In the genomic region with DNA sequence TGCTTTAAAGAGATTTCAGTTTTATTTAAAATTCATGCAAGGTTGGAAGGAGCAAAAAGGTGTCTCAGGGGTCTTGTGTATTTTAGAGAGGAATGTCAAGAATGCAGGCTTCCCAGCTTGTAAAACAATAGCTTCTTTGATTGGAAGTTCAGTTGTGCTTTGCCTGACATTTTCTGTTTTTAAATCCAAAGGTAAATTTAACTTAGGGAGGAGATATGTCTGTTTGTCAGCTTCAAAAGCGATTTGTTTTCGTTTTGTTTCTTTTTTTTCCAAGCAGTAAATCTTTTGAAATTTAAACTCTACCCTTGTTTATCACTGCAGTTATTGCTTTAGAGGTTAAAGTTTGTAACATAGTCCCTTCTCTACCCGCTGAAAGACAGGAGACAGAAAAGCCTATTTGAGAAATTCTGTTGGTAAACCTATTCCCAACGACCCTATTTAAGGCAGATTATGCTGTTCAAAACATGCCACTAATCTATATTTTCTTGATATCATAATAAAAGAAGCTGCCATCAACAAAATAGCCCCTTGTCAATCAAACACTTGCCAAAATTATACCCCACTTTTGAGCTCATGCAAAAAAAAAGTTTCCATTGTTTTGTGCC, we compare ENCODE assay signal across 16 cellular contexts.
DNase-seq lines count a peak whose midpoint lies in the region; ATAC-seq, FAIRE-seq and TF ChIP-seq lines count a peak whose summit lies in the region.
"Had no signal": no experiment of that assay in that cellular context is flagged by ENCODE, and none has a peak within 500 bp of the region (broad histone marks: within the 10 kb centered on the region; RNA-seq: fewer than 3 reads in every experiment).

No MANE protein-coding gene starts in this region.

- dilution Hi-C loops in keratinocyte (cut with MboI; ENCODE audit: extremely low pct_ligation_motif_present, low sequenced_read_pairs), result no loop called here

- no peak for TF ChIP-seq POLR2A in HCT116 (IDR thresholded peaks at IDR 0.05; ENCODE audit: borderline replicate concordance, extremely low read depth, insufficient read depth, insufficient read length)

- TF ChIP-seq CTCF in HCT116 (IDR thresholded peaks at IDR 0.05 in 2 of 3, conservative IDR thresholded peaks at IDR 0.05 in 1 of 3; ENCODE audit: borderline replicate concordance in 1 of 3, insufficient read depth in 1 of 3, low read depth in 2 of 3, low read length in 2 of 3) (no peak), keratinocyte (optimal IDR thresholded peaks at IDR 0.05 in 1 of 3, IDR thresholded peaks at IDR 0.05 in 1 of 3, conservative IDR thresholded peaks at IDR 0.05 in 1 of 3; ENCODE audit: extremely low read depth in 1 of 3, insufficient read depth in 2 of 3, low read length in 3 of 3) (no peak), smooth muscle cell (IDR thresholded peaks at IDR 0.05; ENCODE audit: borderline replicate concordance, insufficient read depth, poor library complexity, severe bottlenecking) (no peak)

- peak overlapping the region; percentile 81 for H2AFZ ChIP-seq in HCT116 (ENCODE audit: low read depth, low read length, poor library complexity, severe bottlenecking)
- H2AFZ ChIP-seq in keratinocyte (ENCODE audit: control insufficient read depth, low read length), result peak overlapping the region; percentile 30
- peak overlapping the region; percentile 28 for H2AFZ ChIP-seq in smooth muscle cell (ENCODE audit: low read depth)

- H3K9me3 ChIP-seq in HCT116 (ENCODE audit: control insufficient read depth in 1 of 2, insufficient read depth in 1 of 2, low read depth in 1 of 2, low read length in 2 of 2), result no peaks in the 10 kb centered on the region
- H3K9me3 ChIP-seq in SJSA1 (replicated peaks), result no peaks in the 10 kb centered on the region
- H3K9me3 ChIP-seq in keratinocyte (ENCODE audit: control insufficient read depth, low read depth, low read length), result no peaks in the 10 kb centered on the region
- no peaks in the 10 kb centered on the region for H3K9me3 ChIP-seq in smooth muscle cell (replicated peaks; ENCODE audit: low read depth)
- H3K9me3 ChIP-seq: BE2C, upper lobe of left lung had no signal

- H3K27ac ChIP-seq in HCT116 (ENCODE audit: low read depth, low read length) (peak overlapping the region; percentile 87), SJSA1 (peak overlapping the region; percentile 46), keratinocyte (ENCODE audit: control insufficient read depth, insufficient read depth, low read length) (no peak overlapping the region), smooth muscle cell (ENCODE audit: low read depth) (no peak overlapping the region)
- H3K27ac ChIP-seq: upper lobe of left lung had no signal

- no peak for TF ChIP-seq RAD21 in HCT116 (IDR thresholded peaks at IDR 0.05; ENCODE audit: low read depth)

- H3K4me3 ChIP-seq in HCT116 (replicated peaks in 1 of 2; ENCODE audit: low read depth in 1 of 2, low read length in 2 of 2), result peak overlapping the region in 1 of 2 experiments; percentile 22; a peak in 2 of 4 replicates
- H3K4me3 ChIP-seq in SJSA1, result no peak overlapping the region
- no peak overlapping the region for H3K4me3 ChIP-seq in keratinocyte (ENCODE audit: control insufficient read depth in 2 of 3, extremely low read depth in 1 of 3, insufficient read depth in 2 of 3, low read depth in 1 of 3, low read length in 3 of 3)
- H3K4me3 ChIP-seq in smooth muscle cell, result no peak overlapping the region
- H3K4me3 ChIP-seq: lung, upper lobe of left lung had no signal

- ATAC-seq in HCT116 (peak; percentile 51; the same call in 1 of the 2 replicates), GM21723 (IDR thresholded peaks at IDR 0.05; ENCODE audit: unreplicated experiment) (no peak)
- ATAC-seq: stimulated activated effector memory CD8-positive, alpha-beta T cell treated with anti-CD3 and anti-CD28 coated beads, Interleukin-12 subunit alpha, Interleukin-12 subunit beta, amount 100 ng/mL, for 72 hours had no signal

- H3K27me3 ChIP-seq in HCT116 (ENCODE audit: insufficient read depth, low read length) (no peaks in the 10 kb centered on the region), SJSA1 (replicated peaks) (no peaks in the 10 kb centered on the region), keratinocyte (ENCODE audit: control insufficient read depth, extremely low read depth, insufficient read depth, low read length) (no peaks in the 10 kb centered on the region), smooth muscle cell (ENCODE audit: low read depth) (no peaks in the 10 kb centered on the region)
- H3K27me3 ChIP-seq: BE2C, upper lobe of left lung had no signal

- no peak for FAIRE-seq in keratinocyte (lab: Jason Lieb, UNC)

- H3K9me1 ChIP-seq in keratinocyte (ENCODE audit: control insufficient read depth, extremely low read depth, insufficient read depth, low read length), result no peaks in the 10 kb centered on the region

- H3K79me2 ChIP-seq in HCT116 (ENCODE audit: insufficient read depth, low read length), result peaks cover 33% of the 10 kb centered on the region
- H3K79me2 ChIP-seq in keratinocyte (ENCODE audit: control insufficient read depth, insufficient read depth, low read length), result no peaks in the 10 kb centered on the region
- H3K79me2 ChIP-seq in smooth muscle cell (ENCODE audit: low read depth), result no peaks in the 10 kb centered on the region

- no peaks in the 10 kb centered on the region for H3K9me2 ChIP-seq in HCT116 (ENCODE audit: insufficient read depth)

- H4K20me1 ChIP-seq in HCT116 (ENCODE audit: insufficient read depth), result no peaks in the 10 kb centered on the region
- H4K20me1 ChIP-seq in keratinocyte (ENCODE audit: control insufficient read depth, extremely low read depth, insufficient read depth, low read length), result no peaks in the 10 kb centered on the region
- H4K20me1 ChIP-seq in smooth muscle cell (ENCODE audit: low read depth), result no peaks in the 10 kb centered on the region

- H3F3A ChIP-seq in smooth muscle cell (ENCODE audit: low read depth), result no peaks in the 10 kb centered on the region

- POLR2A ChIA-PET in HCT116 (lab: Charles Lee), result interaction anchor here (1.4 kb wide), 2 partner anchors 41 to 42 kb away, joined by 3 to 4 read pairs; no protein-coding TSS in a partner anchor

- H3K9ac ChIP-seq in HCT116 (ENCODE audit: low read length) (peak overlapping the region; percentile 57), keratinocyte (ENCODE audit: control insufficient read depth, extremely low read depth, insufficient read depth, low read length) (no peak overlapping the region), smooth muscle cell (ENCODE audit: low read depth) (no peak overlapping the region)

- CTCF ChIA-PET in HCT116 (lab: Charles Lee), result interaction anchor here (1.0 kb wide), 1 partner anchor 9 kb away, joined by 3 read pairs; no protein-coding TSS in a partner anchor

- intact Hi-C loops in HCT116 (cut with micrococcal nuclease), result no loop called here

- BruUV-seq in HCT116 (replicated peaks; lab: Mats Ljungman, UMichigan), result no TSS peak

- RAD21 ChIA-PET in HCT116 (lab: Charles Lee; ENCODE audit: low non-redundant PET in 1 of 2, low total read pairs in 2 of 2, uncharacterized antibody in 2 of 2, unreplicated experiment in 2 of 2), result no interaction called here

- peaks cover 0 to 5% of the 10 kb centered on the region in 2 experiments; a peak in 1 of 4 replicates for H3K36me3 ChIP-seq in HCT116 (ENCODE audit: control insufficient read depth in 1 of 2, insufficient read depth in 2 of 2, low read length in 2 of 2)
- no peaks in the 10 kb centered on the region for H3K36me3 ChIP-seq in SJSA1
- no peaks in the 10 kb centered on the region for H3K36me3 ChIP-seq in keratinocyte (ENCODE audit: control insufficient read depth in 2 of 2, extremely low read depth in 1 of 2, insufficient read depth in 2 of 2, low read length in 2 of 2)
- H3K36me3 ChIP-seq in smooth muscle cell (ENCODE audit: low read depth), result no peaks in the 10 kb centered on the region
- H3K36me3 ChIP-seq: BE2C, upper lobe of left lung had no signal

- peak overlapping the region; percentile 66 for H3K4me2 ChIP-seq in HCT116 (ENCODE audit: low read length)
- no peak overlapping the region for H3K4me2 ChIP-seq in keratinocyte (ENCODE audit: control insufficient read depth, extremely low read depth, insufficient read depth, low read depth, low read length)
- no peak overlapping the region for H3K4me2 ChIP-seq in smooth muscle cell

- 12% methylated on average over 4 of the region's 4 CpGs for WGBS in smooth muscle cell (ENCODE audit: low lambda C conversion rate)

- H3K4me1 ChIP-seq in HCT116 (ENCODE audit: control insufficient read depth in 1 of 2, insufficient read depth in 2 of 2, low read length in 2 of 2), result peaks cover 62 to 87% of the 10 kb centered on the region in 2 experiments
- H3K4me1 ChIP-seq in SJSA1 (replicated peaks), result peaks cover 22% of the 10 kb centered on the region
- H3K4me1 ChIP-seq in keratinocyte (ENCODE audit: control insufficient read depth, extremely low read depth, insufficient read depth, low read length), result no peaks in the 10 kb centered on the region
- H3K4me1 ChIP-seq in smooth muscle cell (ENCODE audit: low read depth), result peaks cover 25% of the 10 kb centered on the region
- H3K4me1 ChIP-seq: BE2C, upper lobe of left lung had no signal

- DNase-seq in HCT116 (ENCODE audit: low read depth, low spot score) (no peak), SJSA1 (ENCODE audit: low read depth in 1 of 2, low spot score in 2 of 2) (peak in 1 of 2 experiments; percentile 45), keratinocyte (ENCODE audit: low read depth, low spot score) (no peak), smooth muscle cell (lab: John Stamatoyannopoulos, UW; ENCODE audit: unreplicated experiment) (no peak), NCI-H526 treated with DMSO at 0.1 percent for 48 hours (lab: John Stamatoyannopoulos, UW) (no peak), pons (ENCODE audit: low spot score) (no peak)
- DNase-seq: activated CD4-positive, alpha-beta T cell treated with anti-CD3 and anti-CD28 coated beads, Interleukin-2, amount 50 U/mL, for 1 hour; activated T-cell treated with anti-CD3 and anti-CD28 coated beads, Interleukin-2, amount 50 U/mL, for 48 hours; BE2C; DMS153; head of caudate nucleus; NCI-H2107; upper lobe of left lung had no signal

TF ChIP-seq in HCT116, 20 proteins besides CTCF, POLR2A, EP300 and RAD21:
- TF ChIP-seq JUND (IDR thresholded peaks at IDR 0.05) (peak; percentile 8; the same call in 1 of the 2 replicates), SP1 (IDR thresholded peaks at IDR 0.05; ENCODE audit: low read depth) (0 out of 2 replicates have a peak, but pooled peaks have one; percentile 32), CBX3 (IDR thresholded peaks at IDR 0.05; ENCODE audit: low read depth) (no peak)

Comparison
In these comparisons a context has a peak if more than half of its experiments do, and no peak if none do; other contexts are left out.
1. H2AFZ ChIP-seq: peak in every context shown above with its lines; median percentile 81 in HCT116; 30 in keratinocyte; 28 in smooth muscle cell.
2. H3K27ac ChIP-seq: peak in HCT116 (single experiment) and SJSA1 (single experiment); none in keratinocyte (single experiment) and smooth muscle cell (single experiment).